ENCODE assay signal across 12 cellular contexts in genomic region chr10:119246862-119247549, GRCh38. TPM values are rescaled to one million over a fixed set of nuclear protein-coding genes. Genes with fewer than 3 reads are reported as not detected.
DNase-seq lines count a peak whose midpoint lies in the region; ATAC-seq and TF ChIP-seq lines count a peak whose summit lies in the region.
"Had no signal": no experiment of that assay in that cellular context is flagged by ENCODE, and none has a peak within 500 bp of the region (broad histone marks: within the 10 kb centered on the region; RNA-seq: fewer than 3 reads in every experiment).

No MANE protein-coding gene starts in this region.

- no peak overlapping the region for H4K91ac ChIP-seq in neuronal stem cell (ENCODE audit: low read depth, low read length, poor library complexity)

- no CpG with 5 or more reads among the region's 16 CpGs for WGBS in neuronal stem cell (ENCODE audit: extremely low coverage in 2 of 2, insufficient read length in 2 of 2, insufficient replicate concordance in 1 of 2), 2 donors

- H3K4me1 ChIP-seq in ACC112 (ENCODE audit: control insufficient read depth, insufficient read depth, low read length, unreplicated experiment) (peaks cover 40% of the 10 kb centered on the region), Panc1 (ENCODE audit: control insufficient read depth, insufficient read depth, low read length) (peaks cover 54% of the 10 kb centered on the region), neuronal stem cell (ENCODE audit: control insufficient read depth in 2 of 2, insufficient read depth in 1 of 2, low read depth in 1 of 2, low read length in 2 of 2) (peaks cover 10 to 15% of the 10 kb centered on the region in 2 donors)

- no peaks in the 10 kb centered on the region for H3K9me3 Mint-ChIP-seq in activated naive CD8-positive, alpha-beta T cell treated with anti-CD3 and anti-CD28 coated beads, Interleukin-2, amount 50 U/mL, for 24 hours
- H3K9me3 Mint-ChIP-seq: CD4-positive, CD25-positive, alpha-beta regulatory T cell had no signal

- no peak for TF ChIP-seq CTCF in Panc1 (IDR thresholded peaks at IDR 0.05)

- H3K27ac ChIP-seq in ACC112 (ENCODE audit: low read depth, low read length) (peak overlapping the region; percentile 92), Panc1 (ENCODE audit: low read length) (peak overlapping the region; percentile 87), neuronal stem cell (replicated peaks; ENCODE audit: low read length) (no peak overlapping the region)
- H3K27ac ChIP-seq: neutrophil had no signal

- H2BK5ac ChIP-seq in neuronal stem cell (ENCODE audit: low read length): no peak overlapping the region

- no peak overlapping the region for H3K4ac ChIP-seq in neuronal stem cell (ENCODE audit: low read length)

- no peak overlapping the region for H2AFZ ChIP-seq in ACC112 (ENCODE audit: low read length, unreplicated experiment)
- H2AFZ ChIP-seq in neuronal stem cell (ENCODE audit: low read length): no peak overlapping the region

- H3K23ac ChIP-seq in neuronal stem cell (ENCODE audit: low read depth, low read length, poor library complexity): no peak overlapping the region

- H3K18ac ChIP-seq in neuronal stem cell (ENCODE audit: low read length): peak overlapping the region; percentile 41

- H3K79me1 ChIP-seq in neuronal stem cell (ENCODE audit: low read depth, low read length): peaks cover 6% of the 10 kb centered on the region

- no peaks in the 10 kb centered on the region for H3K27me3 ChIP-seq in ACC112 (ENCODE audit: insufficient read depth, low read length)
- H3K27me3 ChIP-seq in Panc1 (ENCODE audit: control insufficient read depth, insufficient read depth, low read length): no peaks in the 10 kb centered on the region
- no peaks in the 10 kb centered on the region for H3K27me3 ChIP-seq in neuronal stem cell (ENCODE audit: control insufficient read depth in 3 of 3, insufficient read depth in 3 of 3, low read depth in 1 of 3, low read length in 3 of 3)
- H3K27me3 ChIP-seq: neutrophil had no signal

- H2BK15ac ChIP-seq in neuronal stem cell (ENCODE audit: low read length): no peak overlapping the region

- H3K36me3 Mint-ChIP-seq in activated naive CD8-positive, alpha-beta T cell treated with anti-CD3 and anti-CD28 coated beads, Interleukin-2, amount 50 U/mL, for 24 hours (ENCODE audit: low read depth): peaks cover 2% of the 10 kb centered on the region
- H3K36me3 Mint-ChIP-seq: CD4-positive, CD25-positive, alpha-beta regulatory T cell had no signal

- H3K4me1 Mint-ChIP-seq in activated naive CD8-positive, alpha-beta T cell treated with anti-CD3 and anti-CD28 coated beads, Interleukin-2, amount 50 U/mL, for 24 hours: peaks cover 21% of the 10 kb centered on the region

- H3K4me3 Mint-ChIP-seq in activated naive CD8-positive, alpha-beta T cell treated with anti-CD3 and anti-CD28 coated beads, Interleukin-2, amount 50 U/mL, for 24 hours: no peak overlapping the region
- H3K4me3 Mint-ChIP-seq: CD4-positive, CD25-positive, alpha-beta regulatory T cell had no signal

- no peak overlapping the region for H3K9ac ChIP-seq in neuronal stem cell (ENCODE audit: low read depth, low read length, poor library complexity)

- no peak overlapping the region for H3K4me2 ChIP-seq in neuronal stem cell (ENCODE audit: insufficient read depth, low read length, poor library complexity, severe bottlenecking)

- H3K27me3 Mint-ChIP-seq in activated naive CD8-positive, alpha-beta T cell treated with anti-CD3 and anti-CD28 coated beads, Interleukin-2, amount 50 U/mL, for 24 hours: no peaks in the 10 kb centered on the region
- H3K27me3 Mint-ChIP-seq: CD4-positive, CD25-positive, alpha-beta regulatory T cell had no signal

- peaks cover 2% of the 10 kb centered on the region for H3K79me2 ChIP-seq in ACC112 (ENCODE audit: control insufficient read depth, insufficient read depth, low read length, unreplicated experiment)

- H2AK5ac ChIP-seq in neuronal stem cell (ENCODE audit: low read depth, low read length): no peak overlapping the region

- in situ Hi-C loops in Panc1 (cut with HindIII; ENCODE audit: low pct_unique_long_range_greater_than_20kb, low sequenced_read_pairs): no loop called here

- H3K9me3 ChIP-seq in Panc1 (ENCODE audit: control insufficient read depth, insufficient read depth, low read depth, low read length): no peaks in the 10 kb centered on the region
- H3K9me3 ChIP-seq in neuronal stem cell (replicated peaks in 1 of 2; ENCODE audit: control insufficient read depth in 2 of 2, insufficient read depth in 1 of 2, low read depth in 1 of 2, low read length in 2 of 2): no peaks in the 10 kb centered on the region
- H3K9me3 ChIP-seq: neutrophil had no signal

- no TSS peak for BruUV-seq in Panc1 (replicated peaks; lab: Mats Ljungman, UMichigan)

- no peak overlapping the region for H2BK120ac ChIP-seq in neuronal stem cell (ENCODE audit: low read depth, low read length)

- no peak overlapping the region for H2BK12ac ChIP-seq in neuronal stem cell (ENCODE audit: low read length)

- no peak overlapping the region for H4K8ac ChIP-seq in neuronal stem cell (ENCODE audit: low read depth, low read length)

- DNase-seq in Panc1 (ENCODE audit: low read depth, low spot score): no peak
- DNase-seq in fibroblast of gingiva (ENCODE audit: low read depth): peak; percentile 98
- DNase-seq in neuronal stem cell (ENCODE audit: low spot score): no peak
- no peak for DNase-seq in activated naive CD8-positive, alpha-beta T cell treated with anti-CD3 and anti-CD28 coated beads, Interleukin-2, amount 50 U/mL, for 24 hours
- no peak for DNase-seq in SKM-1 (lab: John Stamatoyannopoulos, UW; ENCODE audit: unreplicated experiment)
- DNase-seq: CD4-positive, CD25-positive, alpha-beta regulatory T cell; RPMI8226; stimulated activated naive CD4-positive, alpha-beta T cell had no signal

- ATAC-seq in Panc1 (peak; percentile 76), GM21825 (IDR thresholded peaks at IDR 0.05; ENCODE audit: unreplicated experiment) (no peak), GM21717 (IDR thresholded peaks at IDR 0.05; ENCODE audit: unreplicated experiment) (no peak)
- no peak for ATAC-seq in activated naive CD8-positive, alpha-beta T cell treated with anti-CD3 and anti-CD28 coated beads, Interleukin-2, amount 50 U/mL, for 24 hours

- peak overlapping the region; percentile 48 for H3K4me3 ChIP-seq in ACC112 (ENCODE audit: low read depth, low read length)
- H3K4me3 ChIP-seq in Panc1 (ENCODE audit: low read depth in 2 of 2, low read length in 2 of 2): peak overlapping the region; percentile 9 to 25; a peak in 3 of 4 replicates
- no peak overlapping the region for H3K4me3 ChIP-seq in neuronal stem cell (ENCODE audit: low read length in 2 of 2)

- CTCF ChIA-PET in Panc1 (lab: Charles Lee): interaction anchor here (0.6 to 1.3 kb wide), 5 partner anchors 21 to 247 kb away, joined by 3 to 17 read pairs (median 5); no protein-coding TSS in a partner anchor

- intact Hi-C loops in Panc1 (cut with micrococcal nuclease; ENCODE audit: unreplicated experiment): no loop called here

- no peak overlapping the region for H3K27ac Mint-ChIP-seq in activated naive CD8-positive, alpha-beta T cell treated with anti-CD3 and anti-CD28 coated beads, Interleukin-2, amount 50 U/mL, for 24 hours
- H3K27ac Mint-ChIP-seq: CD4-positive, CD25-positive, alpha-beta regulatory T cell had no signal

- H3K36me3 ChIP-seq in ACC112 (ENCODE audit: insufficient read depth, low read length): no peaks in the 10 kb centered on the region
- H3K36me3 ChIP-seq in Panc1 (ENCODE audit: control insufficient read depth, insufficient read depth, low read length): no peaks in the 10 kb centered on the region
- no peaks in the 10 kb centered on the region for H3K36me3 ChIP-seq in neuronal stem cell (replicated peaks in 1 of 2; ENCODE audit: control insufficient read depth in 2 of 2, insufficient read depth in 2 of 2, low read length in 2 of 2)
- H3K36me3 ChIP-seq: neutrophil had no signal

- H3K14ac ChIP-seq in neuronal stem cell (ENCODE audit: low read length): no peak overlapping the region

- POLR2A ChIA-PET in Panc1 (lab: Charles Lee): interaction anchor here (0.6 to 1.4 kb wide), 5 partner anchors 10 to 39 kb away, joined by 3 to 10 read pairs (median 7); partner anchors contain the start of gene GRK5

RNA-seq across cellular contexts. Expression of gene GRK5, which starts 39.6 kb away (rescaled TPM):
- 29.0 TPM for total RNA-seq in Panc1 (2021; ENCODE audit: unreplicated experiment)
- polyA plus RNA-seq in Panc1 (2012; ENCODE audit: insufficient read length): 23.6 TPM
- 10.4 TPM for polyA plus RNA-seq in neuronal stem cell (2013, experiment 1 of 2)
- 10.9 TPM for polyA plus RNA-seq in neuronal stem cell (2013, experiment 2 of 2)

Comparison
In these comparisons a context has a peak if more than half of its experiments do, and no peak if none do; other contexts are left out.
1. H3K4me3 ChIP-seq: peak in ACC112 (single experiment) and Panc1 (2 of 2); none in neuronal stem cell (0 of 2).